In the genomic region with DNA sequence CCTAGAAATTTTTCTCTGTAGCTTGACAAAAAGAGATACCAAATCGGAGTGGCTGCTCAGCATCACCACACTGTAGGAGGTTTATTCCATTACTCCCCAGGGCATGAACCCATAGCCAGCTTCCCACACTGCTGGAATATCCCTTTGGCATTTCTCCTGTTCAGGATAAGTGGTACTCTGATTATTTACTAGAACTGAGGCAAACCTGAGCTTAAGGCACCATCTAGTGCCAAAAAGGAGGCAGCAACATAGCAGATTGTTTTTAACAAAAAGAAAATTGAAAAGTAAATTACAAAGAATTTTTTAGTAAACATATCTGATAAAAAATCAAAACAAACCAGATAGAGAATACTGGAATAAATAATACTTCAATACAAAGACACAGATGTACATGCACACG, we compare ENCODE assay signal across 11 cellular contexts.
DNase-seq lines count a peak whose midpoint lies in the region; ATAC-seq and TF ChIP-seq lines count a peak whose summit lies in the region.
"Had no signal": no experiment of that assay in that cellular context is flagged by ENCODE, and none has a peak within 500 bp of the region (broad histone marks: within the 10 kb centered on the region; RNA-seq: fewer than 3 reads in every experiment).

No MANE protein-coding gene starts in this region.

- WGBS in smooth muscle cell (ENCODE audit: low lambda C conversion rate) = 87% methylated on average over 2 of the region's 2 CpGs

- no peak overlapping the region for H3K27ac ChIP-seq in smooth muscle cell (ENCODE audit: low read depth)
- H3K27ac ChIP-seq: neutrophil had no signal

- no peaks in the 10 kb centered on the region for H3K4me1 ChIP-seq in smooth muscle cell (ENCODE audit: low read depth)

- H4K20me1 ChIP-seq in smooth muscle cell (ENCODE audit: low read depth) = no peaks in the 10 kb centered on the region

- H3K79me2 ChIP-seq in smooth muscle cell (ENCODE audit: low read depth) = no peaks in the 10 kb centered on the region

- no peaks in the 10 kb centered on the region for H3K27me3 ChIP-seq in smooth muscle cell (ENCODE audit: low read depth)
- H3K27me3 ChIP-seq: neutrophil had no signal

- H3F3A ChIP-seq in smooth muscle cell (ENCODE audit: low read depth) = no peaks in the 10 kb centered on the region

- H3K9ac ChIP-seq in smooth muscle cell (ENCODE audit: low read depth) = no peak overlapping the region

- no peak overlapping the region for H3K4me2 ChIP-seq in smooth muscle cell

- peaks cover 5% of the 10 kb centered on the region for H3K36me3 ChIP-seq in smooth muscle cell (ENCODE audit: low read depth)
- H3K36me3 ChIP-seq: neutrophil had no signal

- H2AFZ ChIP-seq in smooth muscle cell (ENCODE audit: low read depth) = no peak overlapping the region

- in situ Hi-C loops in SK-MEL-5 (cut with HindIII; ENCODE audit: low pct_unique_long_range_greater_than_20kb, low sequenced_read_pairs) = no loop called here

- H3K9me3 ChIP-seq in smooth muscle cell (replicated peaks; ENCODE audit: low read depth) = peaks cover 8% of the 10 kb centered on the region
- H3K9me3 ChIP-seq: neutrophil had no signal

- TF ChIP-seq CTCF in smooth muscle cell (IDR thresholded peaks at IDR 0.05; ENCODE audit: borderline replicate concordance, insufficient read depth, poor library complexity, severe bottlenecking) = peak; percentile 51

- no peak for ATAC-seq in GM18519 (IDR thresholded peaks at IDR 0.05; ENCODE audit: low FRiP score, unreplicated experiment)
- no peak for ATAC-seq in GM18873 (IDR thresholded peaks at IDR 0.05; ENCODE audit: low FRiP score, unreplicated experiment)

- DNase-seq in NCI-H510A treated with DMSO at 0.1 percent for 48 hours (lab: John Stamatoyannopoulos, UW) (peak; percentile 7), NCI-H510A (lab: John Stamatoyannopoulos, UW) (no peak), SK-MEL-5 (ENCODE audit: low read depth, low spot score) (peak; percentile 36), fibroblast of gingiva (ENCODE audit: low read depth) (peak; percentile 52), smooth muscle cell (lab: John Stamatoyannopoulos, UW; ENCODE audit: unreplicated experiment) (no peak), medulla oblongata (ENCODE audit: extremely low spot score) (no peak)
- DNase-seq: NCI-H187, RPMI8226 had no signal

- no peak overlapping the region for H3K4me3 ChIP-seq in smooth muscle cell

Comparison
In these comparisons a context has a peak if more than half of its experiments do, and no peak if none do; other contexts are left out.
1. DNase-seq: peak in NCI-H510A treated with DMSO at 0.1 percent for 48 hours (single experiment), SK-MEL-5 (single experiment) and fibroblast of gingiva (single experiment); none in NCI-H510A (single experiment), smooth muscle cell (single experiment) and medulla oblongata (single experiment).